In the genomic region with DNA sequence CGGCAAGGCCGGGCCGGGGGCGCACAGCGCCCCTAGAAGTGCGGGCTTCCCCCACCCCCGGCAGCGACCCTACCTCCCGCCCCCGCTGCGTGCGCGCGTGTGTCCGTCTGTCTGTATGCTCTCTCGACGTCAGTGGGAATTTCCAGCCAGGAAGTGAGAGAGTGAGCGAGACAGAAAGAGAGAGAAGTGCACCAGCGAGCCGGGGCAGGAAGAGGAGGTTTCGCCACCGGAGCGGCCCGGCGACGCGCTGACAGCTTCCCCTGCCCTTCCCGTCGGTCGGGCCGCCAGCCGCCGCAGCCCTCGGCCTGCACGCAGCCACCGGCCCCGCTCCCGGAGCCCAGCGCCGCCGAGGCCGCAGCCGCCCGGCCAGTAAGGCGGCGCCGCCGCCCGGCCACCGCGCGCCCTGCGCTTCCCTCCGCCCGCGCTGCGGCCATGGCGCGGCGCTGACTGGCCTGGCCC, we compare ENCODE assay signal across 8 cellular contexts. TPM values are rescaled to one million over a fixed set of nuclear protein-coding genes. Genes with fewer than 3 reads are reported as not detected.
DNase-seq lines count a peak whose midpoint lies in the region; ATAC-seq and TF ChIP-seq lines count a peak whose summit lies in the region.

A gene with protein sequence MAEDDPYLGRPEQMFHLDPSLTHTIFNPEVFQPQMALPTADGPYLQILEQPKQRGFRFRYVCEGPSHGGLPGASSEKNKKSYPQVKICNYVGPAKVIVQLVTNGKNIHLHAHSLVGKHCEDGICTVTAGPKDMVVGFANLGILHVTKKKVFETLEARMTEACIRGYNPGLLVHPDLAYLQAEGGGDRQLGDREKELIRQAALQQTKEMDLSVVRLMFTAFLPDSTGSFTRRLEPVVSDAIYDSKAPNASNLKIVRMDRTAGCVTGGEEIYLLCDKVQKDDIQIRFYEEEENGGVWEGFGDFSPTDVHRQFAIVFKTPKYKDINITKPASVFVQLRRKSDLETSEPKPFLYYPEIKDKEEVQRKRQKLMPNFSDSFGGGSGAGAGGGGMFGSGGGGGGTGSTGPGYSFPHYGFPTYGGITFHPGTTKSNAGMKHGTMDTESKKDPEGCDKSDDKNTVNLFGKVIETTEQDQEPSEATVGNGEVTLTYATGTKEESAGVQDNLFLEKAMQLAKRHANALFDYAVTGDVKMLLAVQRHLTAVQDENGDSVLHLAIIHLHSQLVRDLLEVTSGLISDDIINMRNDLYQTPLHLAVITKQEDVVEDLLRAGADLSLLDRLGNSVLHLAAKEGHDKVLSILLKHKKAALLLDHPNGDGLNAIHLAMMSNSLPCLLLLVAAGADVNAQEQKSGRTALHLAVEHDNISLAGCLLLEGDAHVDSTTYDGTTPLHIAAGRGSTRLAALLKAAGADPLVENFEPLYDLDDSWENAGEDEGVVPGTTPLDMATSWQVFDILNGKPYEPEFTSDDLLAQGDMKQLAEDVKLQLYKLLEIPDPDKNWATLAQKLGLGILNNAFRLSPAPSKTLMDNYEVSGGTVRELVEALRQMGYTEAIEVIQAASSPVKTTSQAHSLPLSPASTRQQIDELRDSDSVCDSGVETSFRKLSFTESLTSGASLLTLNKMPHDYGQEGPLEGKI (plus strand): TSS at position 184 of the 459 bp plus-strand sequence. CDS start 24,160 bp downstream, outside the sequence.

- H3K36me3 ChIP-seq in A673 (ENCODE audit: insufficient read depth, low read length, poor library complexity, severe bottlenecking) (no peaks in the 10 kb centered on the region), muscle layer of colon (ENCODE audit: insufficient read depth, low read length) (no peaks in the 10 kb centered on the region)

- H3K27me3 ChIP-seq in A673 (replicated peaks; ENCODE audit: insufficient read depth, low read depth, low read length, poor library complexity) (no peaks in the 10 kb centered on the region), muscle layer of colon (ENCODE audit: control insufficient read depth in 1 of 2, insufficient read depth in 2 of 2, low read length in 2 of 2) (no peaks in the 10 kb centered on the region)

- H3K4me3 ChIP-seq in A673 (ENCODE audit: low read depth, low read length, poor library complexity, severe bottlenecking) (peak within 1 kb of the TSS; percentile 81), muscle layer of colon (ENCODE audit: low read depth in 1 of 2, low read length in 2 of 2) (peak within 1 kb of the TSS; percentile 66 to 91)

- H3K9me3 ChIP-seq in A673 (ENCODE audit: low read depth, low read length, poor library complexity, severe bottlenecking) (no peaks in the 10 kb centered on the region), muscle layer of colon (ENCODE audit: low read length) (no peaks in the 10 kb centered on the region)

- TF ChIP-seq CTCF in A673 (conservative IDR thresholded peaks at IDR 0.05; ENCODE audit: low read depth, low read length) = no peak

- DNase-seq in A673 (ENCODE audit: low spot score) (peak; percentile 69), epithelial cell of prostate (ENCODE audit: low read depth, low spot score) (peak; percentile 56)
- peak; percentile 51 for DNase-seq in NK-92 treated with Interleukin-12 subunit alpha and Interleukin-12 subunit beta, amount 100 ng/mL, for 24 hours (lab: John Stamatoyannopoulos, UW)
- DNase-seq in activated CD8-positive, alpha-beta memory T cell treated with anti-CD3 and anti-CD28 coated beads, Interleukin-2, amount 50 U/mL, for 48 hours = peak; percentile 85
- DNase-seq in stimulated activated CD8-positive, alpha-beta memory T cell treated with anti-CD3 and anti-CD28 coated beads, Interleukin-7, amount 100 ng/mL, for 24 hours (ENCODE audit: low read depth) = peak; percentile 61

- CTCF ChIA-PET in A673 (lab: Charles Lee) = no interaction called here

- H3K9ac ChIP-seq in muscle layer of colon (ENCODE audit: low read length) = peak within 1 kb of the TSS; percentile 94

- ATAC-seq in GM18519 (IDR thresholded peaks at IDR 0.05; ENCODE audit: low FRiP score, unreplicated experiment) = peak; percentile 43
- ATAC-seq in HG03045 (IDR thresholded peaks at IDR 0.05; ENCODE audit: unreplicated experiment) = peak; percentile 71

- H3K4me1 ChIP-seq in A673 (ENCODE audit: insufficient read depth, low read length, poor library complexity, severe bottlenecking) (peaks cover 5% of the 10 kb centered on the region), muscle layer of colon (ENCODE audit: insufficient read depth, low read length) (peaks cover 45% of the 10 kb centered on the region)

- no TSS peak for BruUV-seq in A673 (replicated peaks; lab: Mats Ljungman, UMichigan)

- POLR2A ChIA-PET in A673 (lab: Charles Lee; ENCODE audit: low non-redundant PET) = no interaction called here

- peak within 1 kb of the TSS; percentile 90 for H3K27ac ChIP-seq in A673 (ENCODE audit: low read depth, low read length, poor library complexity, severe bottlenecking)
- H3K27ac ChIP-seq in epithelial cell of prostate = peak within 1 kb of the TSS; percentile 94
- H3K27ac ChIP-seq in muscle layer of colon (ENCODE audit: low read depth, low read length) = peak within 1 kb of the TSS; percentile 98

- intact Hi-C loops in A673 (cut with micrococcal nuclease; ENCODE audit: unreplicated experiment) = no loop called here

RNA-seq across cellular contexts. Expression of the gene that starts here (rescaled TPM):
- total RNA-seq in A673 (2021) = 25.3 and 26.1 TPM in 2 replicates

Comparison
In these comparisons a context has a peak if more than half of its experiments do, and no peak if none do; other contexts are left out.
1. Peak in every context shown above with its lines: DNase-seq, ATAC-seq, H3K4me3 ChIP-seq and H3K27ac ChIP-seq.